1 cellular context compared by ENCODE assay signal in the genomic region with DNA sequence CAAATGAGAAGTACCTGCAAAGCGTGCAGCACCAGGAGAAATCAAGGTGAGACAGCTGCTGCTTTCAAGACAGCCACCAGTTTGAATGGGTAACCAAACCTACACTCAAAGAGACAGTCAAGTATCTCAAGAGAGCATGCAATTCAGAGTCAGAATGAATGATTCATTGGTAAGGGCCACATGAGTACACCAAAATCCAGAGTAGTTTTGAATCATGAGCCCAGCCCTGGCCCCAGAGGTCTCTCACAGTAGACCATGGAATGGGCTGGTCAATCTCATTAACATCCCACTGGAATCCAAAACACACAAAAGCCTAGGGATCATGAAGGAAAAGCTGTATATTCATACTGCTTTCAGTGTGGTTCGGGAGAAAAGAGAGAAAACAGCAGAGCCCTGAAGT.
TF ChIP-seq lines count a peak whose summit lies in the region.

No MANE protein-coding gene starts in this region.

TF ChIP-seq in IMR-90, 13 proteins besides CTCF, POLR2A, EP300 and RAD21 (continued from another document):
- no peak for TF ChIP-seq BHLHE40 (IDR thresholded peaks at IDR 0.05; ENCODE audit: low read depth, low read length)
- TF ChIP-seq NFE2L2 (IDR thresholded peaks at IDR 0.05; ENCODE audit: low read depth, low read length), result no peak
- no peak for TF ChIP-seq USF2 (IDR thresholded peaks at IDR 0.05; ENCODE audit: low read depth, low read length)
- TF ChIP-seq SMC3 (IDR thresholded peaks at IDR 0.05; ENCODE audit: low read depth, low read length), result no peak
- no peak for TF ChIP-seq ELK1 (IDR thresholded peaks at IDR 0.05; ENCODE audit: borderline replicate concordance, low read depth, low read length)
- no peak for TF ChIP-seq MAZ (IDR thresholded peaks at IDR 0.05; ENCODE audit: borderline replicate concordance, low read depth, low read length)
